ENCODE assay signal across 6 cellular contexts in the genomic region with DNA sequence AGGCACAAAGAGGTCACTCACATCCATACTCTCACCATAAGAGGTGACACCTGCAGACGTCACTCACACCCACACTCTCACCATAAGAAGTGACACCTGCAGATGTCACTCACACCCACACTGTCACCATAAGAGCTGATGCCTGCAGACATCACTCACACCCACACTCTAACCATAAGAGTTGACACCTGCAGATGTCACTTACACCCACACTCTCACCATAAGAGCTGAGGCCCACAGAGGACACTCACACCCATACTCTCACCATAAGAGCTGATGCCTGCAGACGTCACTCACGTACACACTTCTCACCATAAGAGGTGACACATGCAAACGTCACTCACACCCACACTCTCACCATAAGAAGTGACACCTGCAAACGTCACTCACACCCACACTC.
A peak's percentile ranks its signal among the peaks of the same experiment; 100 is the strongest.
DNase-seq lines count a peak whose midpoint lies in the region; ATAC-seq, FAIRE-seq and TF ChIP-seq lines count a peak whose summit lies in the region.
"Not testable (repeated sequence)": the region's sequence is repeated elsewhere in the genome, so short reads cannot be mapped to it uniquely, and the experiment has no call there.

No MANE protein-coding gene starts in this region.

- not testable (repeated sequence) for H3K23me2 ChIP-seq in H9 (ENCODE audit: insufficient read length, low read depth, low read length, poor library complexity, severe bottlenecking)

- intact Hi-C loops in natural killer cell (cut with micrococcal nuclease); posterior vena cava (cut with DNase I): not testable (repeated sequence)

- not testable (repeated sequence) for H3K9ac ChIP-seq in H9 (ENCODE audit: extremely low read depth, insufficient read length, low read length); endodermal cell (ENCODE audit: extremely low read depth, low read length, poor library complexity, severe bottlenecking)

- H3K4me1 ChIP-seq in H9 (ENCODE audit: insufficient read depth, low read length); endodermal cell (ENCODE audit: control insufficient read depth, insufficient read depth, low read length): not testable (repeated sequence)

- H2AFZ ChIP-seq in H9 (ENCODE audit: low read length): not testable (repeated sequence)

- not testable (repeated sequence) for H2BK15ac ChIP-seq in H9 (ENCODE audit: low read depth, low read length)

- not testable (repeated sequence) for H3K4me1 Mint-ChIP-seq in H9, endodermal cell
- peaks cover 34 to 42% of the 10 kb centered on the region in 2 donors for H3K4me1 Mint-ChIP-seq in natural killer cell

- not testable (repeated sequence) for H3K18ac ChIP-seq in H9 (ENCODE audit: insufficient read length, low read depth, low read length)

- H3K23ac ChIP-seq in H9 (ENCODE audit: insufficient read length, low read depth, low read length): not testable (repeated sequence)

- not testable (repeated sequence) for H3K79me2 ChIP-seq in H9 (ENCODE audit: insufficient read depth, low read length)

- H3K27ac Mint-ChIP-seq in H9, endodermal cell: not testable (repeated sequence)
- peak overlapping the region; percentile 86 to 91 for H3K27ac Mint-ChIP-seq in natural killer cell

- H3K9me3 Mint-ChIP-seq in H9 (peaks cover 43 to 49% of the 10 kb centered on the region in 2 experiments), endodermal cell (peaks cover 52% of the 10 kb centered on the region), natural killer cell (peaks cover 22 to 27% of the 10 kb centered on the region in 2 donors)

- not testable (repeated sequence) for H3K56ac ChIP-seq in H9 (ENCODE audit: insufficient read length, low read depth, low read length)

- not testable (repeated sequence) for H3K4me2 ChIP-seq in H9 (ENCODE audit: insufficient read depth, insufficient read length, low read length)

- H3K9me3 ChIP-seq in H9 (ENCODE audit: control insufficient read depth, low read depth, low read length): not testable (repeated sequence)
- H3K9me3 ChIP-seq in endodermal cell (ENCODE audit: control insufficient read depth, low read length): peaks cover 48% of the 10 kb centered on the region

- FAIRE-seq in bronchial epithelial cell (lab: Jason Lieb, UNC): peak; percentile 52

- not testable (repeated sequence) for H2BK120ac ChIP-seq in H9 (ENCODE audit: low read depth, low read length, poor library complexity, severe bottlenecking)

- H3K27me3 ChIP-seq in H9 (ENCODE audit: insufficient read depth, low read length); bronchial epithelial cell (ENCODE audit: control insufficient read depth, insufficient read depth, low read length); endodermal cell (ENCODE audit: control insufficient read depth, insufficient read depth, low read length, poor library complexity, severe bottlenecking): not testable (repeated sequence)

- H2BK5ac ChIP-seq in H9 (ENCODE audit: insufficient read length, low read length): not testable (repeated sequence)

- H3K27ac ChIP-seq in H9 (ENCODE audit: insufficient read length, low read depth, low read length); endodermal cell (ENCODE audit: low read depth, low read length): not testable (repeated sequence)

- ATAC-seq in natural killer cell: not testable (repeated sequence)

- H3K14ac ChIP-seq in H9 (ENCODE audit: insufficient read depth, low read length): not testable (repeated sequence)

- H3K36me3 Mint-ChIP-seq in H9 (ENCODE audit: insufficient read depth in 1 of 3, low read depth in 3 of 3): peaks cover 30 to 38% (median 33%) of the 10 kb centered on the region in 3 experiments
- H3K36me3 Mint-ChIP-seq in endodermal cell (ENCODE audit: low read depth): peaks cover 18% of the 10 kb centered on the region
- not testable (repeated sequence) for H3K36me3 Mint-ChIP-seq in natural killer cell

- H3K79me1 ChIP-seq in H9 (ENCODE audit: insufficient read depth, low read depth, low read length, poor library complexity, severe bottlenecking): not testable (repeated sequence)

- not testable (repeated sequence) for H4K91ac ChIP-seq in H9 (ENCODE audit: insufficient read length, low read depth, low read length)

- H3K27me3 Mint-ChIP-seq in H9 (ENCODE audit: low read depth): peaks cover 15% of the 10 kb centered on the region
- H3K27me3 Mint-ChIP-seq in endodermal cell (ENCODE audit: insufficient read depth); natural killer cell (ENCODE audit: low read depth in 2 of 2): not testable (repeated sequence)

- H2AK5ac ChIP-seq in H9 (ENCODE audit: insufficient read length, low read length): not testable (repeated sequence)

- H3K4me3 Mint-ChIP-seq in H9, endodermal cell: not testable (repeated sequence)
- peak overlapping the region; percentile 57 for H3K4me3 Mint-ChIP-seq in natural killer cell

- H3K4ac ChIP-seq in H9 (ENCODE audit: low read depth, low read length): not testable (repeated sequence)

- H3K36me3 ChIP-seq in bronchial epithelial cell (ENCODE audit: control insufficient read depth, insufficient read depth, low read length); endodermal cell (ENCODE audit: control insufficient read depth, insufficient read depth, low read length): not testable (repeated sequence)

- not testable (repeated sequence) for TF ChIP-seq CTCF in H9 (conservative IDR thresholded peaks at IDR 0.05); bronchial epithelial cell (IDR thresholded peaks at IDR 0.05; ENCODE audit: insufficient read depth, low read length, severe bottlenecking); endodermal cell (conservative IDR thresholded peaks at IDR 0.05); natural killer cell (IDR thresholded peaks at IDR 0.05)

- not testable (repeated sequence) for H4K5ac ChIP-seq in H9 (ENCODE audit: insufficient read length, low read depth, low read length)

- H3K4me3 ChIP-seq in bronchial epithelial cell (ENCODE audit: low read depth, low read length): not testable (repeated sequence)
- H3K4me3 ChIP-seq in endodermal cell (ENCODE audit: low read length): peak overlapping the region; percentile 58

- not testable (repeated sequence) for H2BK20ac ChIP-seq in H9 (ENCODE audit: low read depth, low read length, poor library complexity, severe bottlenecking)

- H2BK12ac ChIP-seq in H9 (ENCODE audit: insufficient read length, low read depth, low read length): not testable (repeated sequence)

- H4K20me1 ChIP-seq in H9 (ENCODE audit: control insufficient read depth, insufficient read depth, insufficient read length): not testable (repeated sequence)

- DNase-seq in H9 (peak; percentile 3), posterior vena cava (ENCODE audit: low spot score) (peak; percentile 52)
- DNase-seq in activated CD8-positive, alpha-beta memory T cell treated with anti-CD3 and anti-CD28 coated beads for 24 hours: peak; percentile 30
- not testable (repeated sequence) for DNase-seq in bronchial epithelial cell (ENCODE audit: low read depth); endodermal cell; natural killer cell

- WGBS in H9 (ENCODE audit: extremely low coverage, insufficient read length, low lambda C conversion rate): no CpG with 5 or more reads among the region's 5 CpGs
- 40 to 83% methylated on average over 1 of the region's 5 CpGs for WGBS in endodermal cell (ENCODE audit: insufficient coverage in 1 of 2, insufficient read length in 1 of 2), 2 experiments

- H3T11ph ChIP-seq in H9 (ENCODE audit: low read length): not testable (repeated sequence)

- H4K8ac ChIP-seq in H9 (replicated peaks; ENCODE audit: insufficient read length, low read depth, low read length): not testable (repeated sequence)
